ENCODE assay signal across 7 cellular contexts in genomic region chr1:80973101-80973500, GRCh38.
"Had no signal": no experiment of that assay in that cellular context is flagged by ENCODE, and none has a peak within 500 bp of the region (broad histone marks: within the 10 kb centered on the region; RNA-seq: fewer than 3 reads in every experiment).

No MANE protein-coding gene starts in this region.

- H3K9ac ChIP-seq: KMS-11 had no signal

- H3K27ac ChIP-seq: HL-60, KMS-11 had no signal

- ATAC-seq: HepG2, K562 had no signal

- H3K4me3 ChIP-seq: K562 had no signal

- DNase-seq: IMR-90, KBM-7, KG1 had no signal

- H3K4me2 ChIP-seq: KMS-11 had no signal
